ENCODE assay signal across 9 cellular contexts in the genomic region with DNA sequence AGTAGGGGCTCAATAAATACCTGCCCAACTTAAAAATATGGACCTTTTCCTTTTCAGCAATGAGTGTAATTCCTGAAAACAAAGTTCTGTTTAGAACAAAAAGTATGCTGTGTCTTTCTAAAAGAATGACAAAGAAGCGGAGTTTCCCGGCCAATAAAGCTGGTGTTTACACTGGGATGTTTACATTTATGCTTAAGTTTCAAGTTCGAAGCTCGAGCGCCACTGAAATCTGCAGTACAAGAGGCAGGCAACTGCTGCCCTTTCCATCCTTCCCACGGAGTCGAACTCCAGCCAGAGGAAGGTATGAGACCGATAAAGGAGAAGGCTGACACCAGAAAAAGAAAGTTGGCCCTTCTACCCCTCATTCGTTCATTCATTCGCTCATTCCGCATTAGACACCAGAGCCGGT. TPM values are rescaled to one million over a fixed set of nuclear protein-coding genes. Genes with fewer than 3 reads are reported as not detected.
DNase-seq lines count a peak whose midpoint lies in the region; ATAC-seq and TF ChIP-seq lines count a peak whose summit lies in the region.
"Had no signal": no experiment of that assay in that cellular context is flagged by ENCODE, and none has a peak within 500 bp of the region (broad histone marks: within the 10 kb centered on the region; RNA-seq: fewer than 3 reads in every experiment).

No MANE protein-coding gene starts in this region.

- DNase-seq in SK-N-MC (ENCODE audit: low read depth, low spot score) (no peak), fibroblast of pulmonary artery (ENCODE audit: low read depth) (no peak), DMS 273 (lab: John Stamatoyannopoulos, UW; ENCODE audit: unreplicated experiment) (no peak), G401 (ENCODE audit: low spot score) (no peak), DMS79 (lab: John Stamatoyannopoulos, UW) (no peak)
- DNase-seq in effector CD8-positive, alpha-beta T cell (lab: John Stamatoyannopoulos, UW): no peak

- H3K9ac ChIP-seq in SK-N-MC (ENCODE audit: insufficient read length): peak overlapping the region; percentile 85
- peak overlapping the region; percentile 76 to 88 (median 85) for H3K9ac ChIP-seq in skeletal muscle tissue (ENCODE audit: low read depth in 1 of 3, low read length in 3 of 3)

- H3K27ac ChIP-seq in SK-N-MC: peak overlapping the region; percentile 93
- peak overlapping the region; percentile 87 for H3K27ac ChIP-seq in skeletal muscle tissue (ENCODE audit: low read depth, low read length)

- peak; percentile 5 for ATAC-seq in GM19438 (IDR thresholded peaks at IDR 0.05; ENCODE audit: low read depth, unreplicated experiment)

- H3K4me3 ChIP-seq in SK-N-MC (peak overlapping the region; percentile 80), fibroblast of pulmonary artery (replicated peaks; ENCODE audit: low read depth, low read length) (peak overlapping the region; percentile 62), skeletal muscle tissue (ENCODE audit: low read length in 3 of 3) (peak overlapping the region; percentile 72 to 91 (median 82))

- no peaks in the 10 kb centered on the region for H3K9me3 ChIP-seq in SK-N-MC (ENCODE audit: low read depth, low read length)
- H3K9me3 ChIP-seq in skeletal muscle tissue (ENCODE audit: control insufficient read depth in 3 of 3, low read length in 3 of 3): no peaks in the 10 kb centered on the region

- peaks cover 16% of the 10 kb centered on the region for H3K36me3 ChIP-seq in SK-N-MC (ENCODE audit: insufficient read depth, low read length)
- peaks cover 0 to 4% (median 0%) of the 10 kb centered on the region in 3 donors for H3K36me3 ChIP-seq in skeletal muscle tissue (ENCODE audit: control insufficient read depth in 3 of 3, insufficient read depth in 3 of 3, low read length in 3 of 3)

- no peak for TF ChIP-seq CTCF in fibroblast of pulmonary artery (IDR thresholded peaks at IDR 0.05; ENCODE audit: low read length, missing control alignments)

- in situ Hi-C loops in G401 (cut with HindIII; ENCODE audit: low sequenced_read_pairs): no loop called here

- peaks cover 6 to 13% (median 13%) of the 10 kb centered on the region in 3 donors for H3K4me1 ChIP-seq in skeletal muscle tissue (ENCODE audit: control insufficient read depth in 3 of 3, insufficient read depth in 3 of 3, low read length in 3 of 3)

- H3K27me3 ChIP-seq in skeletal muscle tissue (ENCODE audit: control insufficient read depth in 3 of 3, insufficient read depth in 3 of 3, low read length in 3 of 3): peaks cover 0 to 3% (median 2%) of the 10 kb centered on the region in 3 donors

RNA-seq across cellular contexts. Expression of gene HTATSF1, which starts 1.0 kb away (rescaled TPM):
- total RNA-seq in skeletal muscle tissue: 45.9 TPM
- 26.3 and 49.9 TPM in 2 replicates for total RNA-seq in G401 (2014; rRNA removed; shearing (Covaris generic))

RNA-seq across cellular contexts. Expression of gene BRS3, which starts 8.6 kb away (rescaled TPM):
- not detected for total RNA-seq in skeletal muscle tissue
- not detected in 2 replicates for total RNA-seq in G401 (2014; rRNA removed; shearing (Covaris generic))
- total RNA-seq: T-helper 1 cell treated with Interleukin-12 subunit alpha and Interleukin-12 subunit beta and Interleukin-4 antibody, amounts not matched to agents 30 ng/mL and 1 ng/mL, for 36 hours had no signal

RNA-seq across cellular contexts. Expression of gene VGLL1, which starts 35.7 kb away (rescaled TPM):
- total RNA-seq in skeletal muscle tissue: not detected
- total RNA-seq in G401 (2014; rRNA removed; shearing (Covaris generic)): not detected in 2 replicates
- total RNA-seq: T-helper 1 cell treated with Interleukin-12 subunit alpha and Interleukin-12 subunit beta and Interleukin-4 antibody, amounts not matched to agents 30 ng/mL and 1 ng/mL, for 36 hours had no signal
